7 cellular contexts compared by ENCODE assay signal in genomic region chr11:104225047-104225446, GRCh38.
"Had no signal": no experiment of that assay in that cellular context is flagged by ENCODE, and none has a peak within 500 bp of the region (broad histone marks: within the 10 kb centered on the region; RNA-seq: fewer than 3 reads in every experiment).

No MANE protein-coding gene starts in this region.

- H3K4me1 Mint-ChIP-seq: GM23338, H9 had no signal

- DNase-seq: H9, HCEC 1CT, KBM-7 had no signal

- H3K4me2 ChIP-seq: GM23338 had no signal

- H3K9me3 Mint-ChIP-seq: GM23338 had no signal

- H3K27ac ChIP-seq: HL-60 had no signal

- H3K27ac Mint-ChIP-seq: GM23338, H9, IgD-negative memory B cell had no signal

- H3K4me3 Mint-ChIP-seq: GM23338, H9, IgD-negative memory B cell had no signal

- ATAC-seq: GM23338, HepG2 had no signal

- H3K4me3 ChIP-seq: GM23338 had no signal
